In the genomic region with DNA sequence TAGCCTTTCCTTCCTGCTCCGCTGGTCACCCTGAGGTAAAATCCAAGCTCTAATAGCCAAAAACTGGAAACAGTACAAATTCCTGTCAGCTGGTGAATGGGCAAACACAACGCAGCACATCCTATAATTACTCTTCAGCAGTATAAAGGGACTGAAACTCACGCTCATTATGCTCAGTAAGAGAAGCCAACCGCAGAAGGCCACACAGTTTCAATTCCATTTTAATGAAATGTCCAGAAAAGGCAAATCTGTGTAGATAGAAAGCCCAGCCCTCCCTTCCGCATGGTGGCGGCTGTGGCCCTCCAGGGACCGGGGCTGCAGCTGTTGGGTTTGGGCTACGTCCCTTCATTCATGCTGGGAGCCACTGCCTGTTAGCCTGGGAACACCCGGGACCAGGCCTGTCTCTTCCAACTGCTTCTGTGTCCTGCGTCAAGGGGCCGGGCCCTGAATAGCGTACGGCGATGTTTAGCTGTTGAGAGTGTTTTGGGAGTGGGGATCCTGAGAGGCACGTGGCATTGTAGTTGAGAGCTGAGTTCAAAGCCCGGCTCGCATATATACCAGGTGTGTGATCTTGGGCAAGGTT, we compare ENCODE assay signal across 8 cellular contexts. TPM values are rescaled to one million over a fixed set of nuclear protein-coding genes. Genes with fewer than 3 reads are reported as not detected.
DNase-seq lines count a peak whose midpoint lies in the region; ATAC-seq and TF ChIP-seq lines count a peak whose summit lies in the region.

No MANE protein-coding gene starts in this region.

- ATAC-seq in GM18861 (IDR thresholded peaks at IDR 0.05; ENCODE audit: unreplicated experiment) (peak; percentile 72), HG02840 (IDR thresholded peaks at IDR 0.05; ENCODE audit: low FRiP score, unreplicated experiment) (peak; percentile 67), natural killer cell (no peak)

- H3K9me3 ChIP-seq in SK-N-SH (no peaks in the 10 kb centered on the region), neural progenitor cell (ENCODE audit: low read depth) (no peaks in the 10 kb centered on the region), suprapubic skin (no peaks in the 10 kb centered on the region)

- H3K27me3 Mint-ChIP-seq in neural progenitor cell (ENCODE audit: insufficient read depth, low read depth) = peaks cover 3% of the 10 kb centered on the region
- no peaks in the 10 kb centered on the region for H3K27me3 Mint-ChIP-seq in natural killer cell (ENCODE audit: low read depth in 2 of 2)

- H3K36me3 ChIP-seq in SK-N-SH (replicated peaks in 1 of 2; ENCODE audit: control insufficient read depth in 1 of 2, insufficient read depth in 2 of 2, low read length in 1 of 2) = peaks cover 0 to 12% of the 10 kb centered on the region in 2 experiments
- H3K36me3 ChIP-seq in neural progenitor cell = no peaks in the 10 kb centered on the region
- H3K36me3 ChIP-seq in suprapubic skin = peaks cover 21% of the 10 kb centered on the region

- CTCF ChIA-PET in SK-N-SH (lab: Yijun Ruan, JAX) = interaction anchor here (0.9 to 5.0 kb wide), 8 partner anchors 9 to 202 kb away, joined by 3 to 24 read pairs (median 6); a partner anchor contains a TSS

- H4K20me1 ChIP-seq in SK-N-SH (ENCODE audit: insufficient read depth) = 0 out of 2 replicates have a peak, but pooled peaks cover 9% of the 10 kb centered on the region
- H4K20me1 ChIP-seq in neural progenitor cell (ENCODE audit: low read depth) = peaks cover 63% of the 10 kb centered on the region

- peaks cover 16% of the 10 kb centered on the region for H3K4me1 Mint-ChIP-seq in neural progenitor cell
- peaks cover 10 to 25% of the 10 kb centered on the region in 2 donors for H3K4me1 Mint-ChIP-seq in natural killer cell

- H3K27ac ChIP-seq in SK-N-SH (ENCODE audit: low read depth in 2 of 2, low read length in 1 of 2) = peak overlapping the region in 1 of 2 experiments; percentile 75; a peak in 2 of 4 replicates
- H3K27ac ChIP-seq in neural progenitor cell = peak overlapping the region; percentile 53
- no peak overlapping the region for H3K27ac ChIP-seq in suprapubic skin

- peak overlapping the region; percentile 23 for H3K27ac Mint-ChIP-seq in neural progenitor cell
- H3K27ac Mint-ChIP-seq in natural killer cell = no peak overlapping the region

- H3K4me3 Mint-ChIP-seq in neural progenitor cell (no peak overlapping the region), natural killer cell (no peak overlapping the region)

- no peaks in the 10 kb centered on the region for H3K27me3 ChIP-seq in SK-N-SH (ENCODE audit: insufficient read depth)
- no peaks in the 10 kb centered on the region for H3K27me3 ChIP-seq in neural progenitor cell
- H3K27me3 ChIP-seq in suprapubic skin = no peaks in the 10 kb centered on the region

- no peak for TF ChIP-seq RAD21 in SK-N-SH (IDR thresholded peaks at IDR 0.05; ENCODE audit: low read length)

- H3K36me3 Mint-ChIP-seq in neural progenitor cell (no peaks in the 10 kb centered on the region), natural killer cell (no peaks in the 10 kb centered on the region)

- no peak for TF ChIP-seq POLR2A in suprapubic skin (IDR thresholded peaks at IDR 0.05)

- no peak for TF ChIP-seq EP300 in SK-N-SH (IDR thresholded peaks at IDR 0.05; ENCODE audit: borderline replicate concordance in 1 of 2, low read depth in 1 of 2, low read length in 1 of 2)
- no peak for TF ChIP-seq EP300 in suprapubic skin (IDR thresholded peaks at IDR 0.05)

- H3K4me1 ChIP-seq in SK-N-SH (ENCODE audit: control insufficient read depth in 1 of 2, insufficient read depth in 2 of 2, low read depth in 1 of 2, low read length in 1 of 2) (peaks cover 0 to 23% of the 10 kb centered on the region in 2 experiments; a peak in 1 of 4 replicates), neural progenitor cell (peaks cover 13% of the 10 kb centered on the region), suprapubic skin (peaks cover 23% of the 10 kb centered on the region)

- no peaks in the 10 kb centered on the region for H3K9me3 Mint-ChIP-seq in neural progenitor cell
- H3K9me3 Mint-ChIP-seq in natural killer cell = no peaks in the 10 kb centered on the region

- H3F3A ChIP-seq in SK-N-SH (replicated peaks; ENCODE audit: insufficient read depth) (no peaks in the 10 kb centered on the region), neural progenitor cell (ENCODE audit: low read depth) (no peaks in the 10 kb centered on the region)

- H3K79me2 ChIP-seq in SK-N-SH (ENCODE audit: insufficient read depth) (peaks cover 53% of the 10 kb centered on the region; the same call in 1 of the 2 replicates), neural progenitor cell (ENCODE audit: low read depth) (peaks cover 31% of the 10 kb centered on the region)

- POLR2A ChIA-PET in SK-N-SH (lab: Yijun Ruan, JAX) = interaction anchor here (1.2 kb wide), 1 partner anchor 17 kb away, joined by 3 read pairs; no protein-coding TSS in a partner anchor

- H3K9ac ChIP-seq in SK-N-SH (no peak overlapping the region), neural progenitor cell (no peak overlapping the region)

- H3K9me2 ChIP-seq in SK-N-SH = no peaks in the 10 kb centered on the region

- DNase-seq in SK-N-SH = peak; percentile 63
- DNase-seq in neural progenitor cell (ENCODE audit: low spot score) = no peak
- no peak for DNase-seq in natural killer cell
- DNase-seq in suprapubic skin (ENCODE audit: low spot score in 2 of 2) = no peak
- no peak for DNase-seq in NCI-H1930 (lab: John Stamatoyannopoulos, UW)
- no peak for DNase-seq in A172 (ENCODE audit: low spot score)

- H3K4me2 ChIP-seq in SK-N-SH (no peak overlapping the region), neural progenitor cell (no peak overlapping the region)

- H2AFZ ChIP-seq in SK-N-SH (ENCODE audit: low read depth) (no peak overlapping the region), neural progenitor cell (replicated peaks) (no peak overlapping the region)

- TF ChIP-seq CTCF in SK-N-SH (IDR thresholded peaks at IDR 0.05) = no peak
- TF ChIP-seq CTCF in neural progenitor cell (IDR thresholded peaks at IDR 0.05) = no peak
- TF ChIP-seq CTCF in natural killer cell (IDR thresholded peaks at IDR 0.05) = no peak
- no peak for TF ChIP-seq CTCF in suprapubic skin (IDR thresholded peaks at IDR 0.05)

- H3K4me3 ChIP-seq in SK-N-SH (ENCODE audit: low read depth in 2 of 2, low read length in 1 of 2) (no peak overlapping the region), neural progenitor cell (no peak overlapping the region), suprapubic skin (no peak overlapping the region)

- intact Hi-C loops in natural killer cell (cut with micrococcal nuclease) = no loop called here

- 91% methylated on average over 17 of the region's 17 CpGs for WGBS in SK-N-SH (ENCODE audit: low lambda C conversion rate)
- WGBS in suprapubic skin = 83% methylated on average over 17 of the region's 17 CpGs

TF ChIP-seq in SK-N-SH, 30 proteins besides CTCF, POLR2A, EP300 and RAD21:
- TF ChIP-seq RXRA (IDR thresholded peaks at IDR 0.05; ENCODE audit: borderline replicate concordance, low read depth) = no peak
- no peak for TF ChIP-seq ELF1 (IDR thresholded peaks at IDR 0.05)

RNA-seq across cellular contexts. Expression of a gene that starts 23.5 kb away (rescaled TPM):
- 0.06 and 0.12 TPM in 2 replicates for polyA plus RNA-seq in SK-N-SH (2012; rRNA removed)
- polyA plus RNA-seq in SK-N-SH (2012; cell fraction: cytosol; rRNA removed) = 0.03 and 0.04 TPM in 2 replicates
- polyA plus RNA-seq in SK-N-SH (2012; cell fraction: nucleus; rRNA removed) = 0.97 and 1.9 TPM in 2 replicates
- total RNA-seq in neural progenitor cell (ENCODE audit: low replicate concordance) = 0.02 and 0.19 TPM in 2 replicates
- under 1 TPM; 0.55 to 1.00 (median 0.66) TPM for total RNA-seq in natural killer cell
- 10 to 100 TPM; 22.4 to 60.4 (median 51.1) TPM for total RNA-seq in suprapubic skin
- not detected in 2 replicates for total RNA-seq in A172 (2014; rRNA removed; shearing (Covaris generic))

RNA-seq across cellular contexts. Expression of a gene that starts 40.8 kb away (rescaled TPM):
- 53.0 and 59.0 TPM in 2 replicates for polyA plus RNA-seq in SK-N-SH (2012; rRNA removed)
- 34.4 and 43.2 TPM in 2 replicates for polyA plus RNA-seq in SK-N-SH (2012; cell fraction: cytosol; rRNA removed)
- 25.3 and 26.7 TPM in 2 replicates for polyA plus RNA-seq in SK-N-SH (2012; cell fraction: nucleus; rRNA removed)
- total RNA-seq in neural progenitor cell (ENCODE audit: low replicate concordance) (24.7 and 55.1 TPM in 2 replicates), natural killer cell (10 to 100 TPM; 38.0 to 47.0 (median 45.2) TPM), suprapubic skin (10 to 100 TPM; 55.9 to 82.3 (median 71.8) TPM)
- total RNA-seq in A172 (2014; rRNA removed; shearing (Covaris generic)) = 6.9 TPM in 2 replicates

RNA-seq across cellular contexts. Expression of a gene that starts 41.3 kb away (rescaled TPM):
- 3.0 and 3.7 TPM in 2 replicates for polyA plus RNA-seq in SK-N-SH (2012; rRNA removed)
- 1.9 and 2.2 TPM in 2 replicates for polyA plus RNA-seq in SK-N-SH (2012; cell fraction: cytosol; rRNA removed)
- 3.5 and 5.6 TPM in 2 replicates for polyA plus RNA-seq in SK-N-SH (2012; cell fraction: nucleus; rRNA removed)
- total RNA-seq in neural progenitor cell (ENCODE audit: low replicate concordance) = 2.0 and 3.8 TPM in 2 replicates
- total RNA-seq in natural killer cell = 10 to 100 TPM; 20.9 to 26.3 (median 21.8) TPM
- 10 to 100 TPM; 15.3 to 20.1 (median 15.9) TPM for total RNA-seq in suprapubic skin
- 0.19 and 4.7 TPM in 2 replicates for total RNA-seq in A172 (2014; rRNA removed; shearing (Covaris generic))

RNA-seq across cellular contexts. Expression of a gene that starts 44.3 kb away (rescaled TPM):
- 19.3 and 24.4 TPM in 2 replicates for polyA plus RNA-seq in SK-N-SH (2012; rRNA removed)
- 9.4 and 14.2 TPM in 2 replicates for polyA plus RNA-seq in SK-N-SH (2012; cell fraction: cytosol; rRNA removed)
- polyA plus RNA-seq in SK-N-SH (2012; cell fraction: nucleus; rRNA removed) = 53.9 and 70.9 TPM in 2 replicates
- 8.1 and 34.1 TPM in 2 replicates for total RNA-seq in neural progenitor cell (ENCODE audit: low replicate concordance)
- total RNA-seq in natural killer cell = 10 to 100 TPM; 23.8 to 29.3 (median 25.0) TPM
- 10 to 100 TPM; 24.6 to 43.1 (median 33.5) TPM for total RNA-seq in suprapubic skin
- 25.1 and 28.0 TPM in 2 replicates for total RNA-seq in A172 (2014; rRNA removed; shearing (Covaris generic))

RNA-seq across cellular contexts. Expression of a gene that starts 58.2 kb away (rescaled TPM):
- polyA plus RNA-seq in SK-N-SH (2012; rRNA removed) = 24.2 and 28.7 TPM in 2 replicates
- 14.5 and 19.1 TPM in 2 replicates for polyA plus RNA-seq in SK-N-SH (2012; cell fraction: cytosol; rRNA removed)
- polyA plus RNA-seq in SK-N-SH (2012; cell fraction: nucleus; rRNA removed) = 16.1 and 16.5 TPM in 2 replicates
- total RNA-seq in neural progenitor cell (ENCODE audit: low replicate concordance) (7.3 and 32.6 TPM in 2 replicates), natural killer cell (10 to 100 TPM; 27.7 to 28.7 (median 27.9) TPM), suprapubic skin (10 to 100 TPM; 18.8 to 29.8 (median 20.5) TPM)
- total RNA-seq in A172 (2014; rRNA removed; shearing (Covaris generic)) = 17.1 and 29.6 TPM in 2 replicates

Comparison
In these comparisons a context has a peak if more than half of its experiments do, and no peak if none do; other contexts are left out.
1. ATAC-seq: peak in GM18861 (single experiment) and HG02840 (single experiment); none in natural killer cell (0 of 3).
2. RNA of a gene that starts 23.5 kb away (total RNA-seq): 22.4 to 60.4 TPM in suprapubic skin; 0.55 to 1.00 TPM in natural killer cell, 0.02 to 0.19 TPM in neural progenitor cell and not detected in A172; every median in the first group is over 10 times any median in the second.